Comparison of ENCODE assay signal across 1 cellular context in genomic region chr19:7199613-7200533, GRCh38.
TF ChIP-seq lines count a peak whose summit lies in the region.

No MANE protein-coding gene starts in this region.

TF ChIP-seq in HepG2, 621 proteins besides CTCF, POLR2A, EP300 and RAD21 (continued from another document and continues in another):
- TF ChIP-seq TEF (CRISPR knock-in tag; IDR thresholded peaks at IDR 0.05) (no peak), ZNF552 (CRISPR knock-in tag; IDR thresholded peaks at IDR 0.05; ENCODE audit: borderline replicate concordance) (no peak), CBX1 (IDR thresholded peaks at IDR 0.05; ENCODE audit: low read depth) (no peak), NR2C2 (CRISPR knock-in tag; IDR thresholded peaks at IDR 0.05; ENCODE audit: borderline replicate concordance) (peak; percentile 59; the same call in 1 of the 2 replicates), ZNF12 (CRISPR knock-in tag; IDR thresholded peaks at IDR 0.05) (0 out of 2 replicates have a peak, but pooled peaks have one; percentile 39), ESRRA (CRISPR knock-in tag; IDR thresholded peaks at IDR 0.05; ENCODE audit: low read depth) (0 out of 2 replicates have a peak, but pooled peaks have one; percentile 59), ZMAT5 (CRISPR knock-in tag; IDR thresholded peaks at IDR 0.05; ENCODE audit: borderline replicate concordance, low read depth) (no peak), ZMYM2 (CRISPR knock-in tag; IDR thresholded peaks at IDR 0.05) (peak; percentile 92), RFXAP (CRISPR knock-in tag; IDR thresholded peaks at IDR 0.05; ENCODE audit: borderline replicate concordance) (no peak), ZSCAN9 (CRISPR knock-in tag; IDR thresholded peaks at IDR 0.05; ENCODE audit: borderline replicate concordance) (no peak), SRSF1 (optimal IDR thresholded peaks at IDR 0.05; ENCODE audit: low read depth, low read length) (no peak), ELF1 (CRISPR knock-in tag; IDR thresholded peaks at IDR 0.05) (no peak), ZNF362 (CRISPR knock-in tag; IDR thresholded peaks at IDR 0.05; ENCODE audit: borderline replicate concordance) (peak; percentile 89; the same call in 1 of the 2 replicates), ZNF615 (CRISPR knock-in tag; IDR thresholded peaks at IDR 0.05; ENCODE audit: borderline replicate concordance) (0 out of 2 replicates have a peak, but pooled peaks have one; percentile 72), ZKSCAN5 (CRISPR knock-in tag; IDR thresholded peaks at IDR 0.05) (peak; percentile 76; the same call in 1 of the 2 replicates), CCDC6 (CRISPR knock-in tag; IDR thresholded peaks at IDR 0.05) (no peak), SP5 (CRISPR knock-in tag; IDR thresholded peaks at IDR 0.05; ENCODE audit: borderline replicate concordance, low read depth) (peak; percentile 72; the same call in 1 of the 2 replicates), TSC22D2 (CRISPR knock-in tag; IDR thresholded peaks at IDR 0.05; ENCODE audit: borderline replicate concordance) (0 out of 2 replicates have a peak, but pooled peaks have one; percentile 21), DMTF1 (CRISPR knock-in tag; IDR thresholded peaks at IDR 0.05) (no peak), SOX5 (CRISPR knock-in tag; IDR thresholded peaks at IDR 0.05; ENCODE audit: borderline replicate concordance) (peak; percentile 92; the same call in 1 of the 2 replicates), ZNF792 (CRISPR knock-in tag; IDR thresholded peaks at IDR 0.05) (peak; percentile 72; the same call in 1 of the 2 replicates), RCOR2 (CRISPR knock-in tag; IDR thresholded peaks at IDR 0.05) (0 out of 2 replicates have a peak, but pooled peaks have one; percentile 51), BATF2 (CRISPR knock-in tag; IDR thresholded peaks at IDR 0.05) (no peak), XRCC5 (optimal IDR thresholded peaks at IDR 0.05; ENCODE audit: low read length) (no peak), HMGXB4 (CRISPR knock-in tag; IDR thresholded peaks at IDR 0.05; ENCODE audit: borderline replicate concordance in 1 of 2, low read depth in 1 of 2) (0 out of 4 replicates have a peak, but pooled peaks of 1 of the 2 experiments have one; percentile 35), IRF2 (CRISPR knock-in tag; IDR thresholded peaks at IDR 0.05) (peak; percentile 72), ZNF710 (CRISPR knock-in tag; IDR thresholded peaks at IDR 0.05; ENCODE audit: borderline replicate concordance) (peak; percentile 93), FOXA3 (CRISPR knock-in tag; IDR thresholded peaks at IDR 0.05) (peak; percentile 61), HNF1B (CRISPR knock-in tag; IDR thresholded peaks at IDR 0.05) (peak; percentile 80), MYPOP (CRISPR knock-in tag; IDR thresholded peaks at IDR 0.05) (no peak), KAT8 (CRISPR knock-in tag; IDR thresholded peaks at IDR 0.05) (peak; percentile 29; the same call in 1 of the 2 replicates), HDAC1 (CRISPR knock-in tag; IDR thresholded peaks at IDR 0.05) (peak; percentile 39; the same call in 1 of the 2 replicates), EHMT2 (IDR thresholded peaks at IDR 0.05; ENCODE audit: borderline replicate concordance, low read depth, low read length) (0 out of 2 replicates have a peak, but pooled peaks have one; percentile 74), KDM6A (CRISPR knock-in tag; IDR thresholded peaks at IDR 0.05; ENCODE audit: low read depth) (peak; percentile 58; the same call in 1 of the 2 replicates), MTF2 (CRISPR knock-in tag; IDR thresholded peaks at IDR 0.05; ENCODE audit: borderline replicate concordance) (no peak), SAP130 (CRISPR knock-in tag; IDR thresholded peaks at IDR 0.05; ENCODE audit: low read depth) (peak; percentile 81), CBX2 (IDR thresholded peaks at IDR 0.05; ENCODE audit: low read depth, low read length) (no peak), CBX2 (CRISPR knock-in tag; IDR thresholded peaks at IDR 0.05; ENCODE audit: low read depth) (no peak), ZBTB43 (CRISPR knock-in tag; conservative IDR thresholded peaks at IDR 0.05) (peak; percentile 94), MED1 (CRISPR knock-in tag; IDR thresholded peaks at IDR 0.05) (peak; percentile 57; the same call in 1 of the 2 replicates), ZNF496 (CRISPR knock-in tag; IDR thresholded peaks at IDR 0.05; ENCODE audit: insufficient replicate concordance) (no peak), ATF4 (CRISPR knock-in tag; IDR thresholded peaks at IDR 0.05) (no peak), ZBTB7B (CRISPR knock-in tag; IDR thresholded peaks at IDR 0.05) (no peak), NRL (CRISPR knock-in tag; IDR thresholded peaks at IDR 0.05; ENCODE audit: borderline replicate concordance) (no peak)
- TF ChIP-seq, protein P1, sequence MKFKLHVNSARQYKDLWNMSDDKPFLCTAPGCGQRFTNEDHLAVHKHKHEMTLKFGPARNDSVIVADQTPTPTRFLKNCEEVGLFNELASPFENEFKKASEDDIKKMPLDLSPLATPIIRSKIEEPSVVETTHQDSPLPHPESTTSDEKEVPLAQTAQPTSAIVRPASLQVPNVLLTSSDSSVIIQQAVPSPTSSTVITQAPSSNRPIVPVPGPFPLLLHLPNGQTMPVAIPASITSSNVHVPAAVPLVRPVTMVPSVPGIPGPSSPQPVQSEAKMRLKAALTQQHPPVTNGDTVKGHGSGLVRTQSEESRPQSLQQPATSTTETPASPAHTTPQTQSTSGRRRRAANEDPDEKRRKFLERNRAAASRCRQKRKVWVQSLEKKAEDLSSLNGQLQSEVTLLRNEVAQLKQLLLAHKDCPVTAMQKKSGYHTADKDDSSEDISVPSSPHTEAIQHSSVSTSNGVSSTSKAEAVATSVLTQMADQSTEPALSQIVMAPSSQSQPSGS (CRISPR knock-in tag; IDR thresholded peaks at IDR 0.05): 0 out of 2 replicates have a peak, but pooled peaks have one; percentile 32
